ENCODE assay signal across 9 cellular contexts in genomic region chr5:149561848-149562247, GRCh38. TPM values are rescaled to one million over a fixed set of nuclear protein-coding genes. Genes with fewer than 3 reads are reported as not detected.
DNase-seq lines count a peak whose midpoint lies in the region; ATAC-seq and FAIRE-seq lines count a peak whose summit lies in the region.
"Had no signal": no experiment of that assay in that cellular context is flagged by ENCODE, and none has a peak within 500 bp of the region (broad histone marks: within the 10 kb centered on the region; RNA-seq: fewer than 3 reads in every experiment).

No MANE protein-coding gene starts in this region.

- intact Hi-C loops in Right ventricle myocardium superior (cut with DNase I): loop anchor here (5.0 kb wide), 1 partner anchor 180 kb away; no protein-coding TSS in a partner anchor

- H3K4me3 Mint-ChIP-seq in activated T-cell treated with anti-CD3 and anti-CD28 coated beads, Interleukin-2, amount 50 U/mL, for 4 hours: no peak overlapping the region

- H3K36me3 Mint-ChIP-seq in activated T-cell treated with anti-CD3 and anti-CD28 coated beads, Interleukin-2, amount 50 U/mL, for 4 hours (ENCODE audit: insufficient read depth): no peaks in the 10 kb centered on the region

- peak; percentile 93 to 97 for ATAC-seq in activated T-cell treated with anti-CD3 and anti-CD28 coated beads, Interleukin-2, amount 50 U/mL, for 4 hours
- ATAC-seq in Right ventricle myocardium superior (ENCODE audit: poor library complexity) (peak; percentile 89), HG03460 (IDR thresholded peaks at IDR 0.05; ENCODE audit: unreplicated experiment) (no peak)

- no peak for DNase-seq in activated T-cell treated with anti-CD3 and anti-CD28 coated beads, Interleukin-2, amount 50 U/mL, for 4 hours
- DNase-seq in activated T-cell treated with anti-CD3 and anti-CD28 coated beads for 4 hours (no peak), T1000 (lab: John Stamatoyannopoulos, UW) (peak; percentile 9), Right ventricle myocardium superior (no peak), skeletal muscle cell (ENCODE audit: low read depth) (peak; percentile 88), GM19239 (ENCODE audit: insufficient read length, low spot score) (no peak)
- no peak for DNase-seq in activated CD8-positive, alpha-beta memory T cell treated with anti-CD3 and anti-CD28 coated beads, Interleukin-2, amount 50 U/mL, for 48 hours

- peaks cover 21% of the 10 kb centered on the region for H3K4me1 Mint-ChIP-seq in activated T-cell treated with anti-CD3 and anti-CD28 coated beads, Interleukin-2, amount 50 U/mL, for 4 hours (ENCODE audit: low read depth)

- no peaks in the 10 kb centered on the region for H3K27me3 Mint-ChIP-seq in activated T-cell treated with anti-CD3 and anti-CD28 coated beads, Interleukin-2, amount 50 U/mL, for 4 hours (ENCODE audit: low read depth)

- no peak overlapping the region for H3K4me3 ChIP-seq in skeletal muscle cell (ENCODE audit: low read depth, low read length)

- no peak for FAIRE-seq in GM19239 (lab: Jason Lieb, UNC)
- FAIRE-seq: colon had no signal

- no peaks in the 10 kb centered on the region for H3K9me3 Mint-ChIP-seq in activated T-cell treated with anti-CD3 and anti-CD28 coated beads, Interleukin-2, amount 50 U/mL, for 4 hours

RNA-seq across cellular contexts. Expression of gene CSNK1A1, which starts 10.6 kb away (rescaled TPM):
- total RNA-seq in activated T-cell treated with anti-CD3 and anti-CD28 coated beads, Interleukin-2, amount 50 U/mL, for 4 hours: 100 to 1,000 TPM; 200 to 222 (median 212) TPM
- total RNA-seq in Right ventricle myocardium superior: 191 TPM

RNA-seq across cellular contexts. Expression of gene ARHGEF37, which starts 19.4 kb away (rescaled TPM):
- total RNA-seq in activated T-cell treated with anti-CD3 and anti-CD28 coated beads, Interleukin-2, amount 50 U/mL, for 4 hours: under 1 TPM; 0.08 to 0.53 (median 0.52) TPM
- total RNA-seq in Right ventricle myocardium superior: 32.9 TPM

Comparison
In these comparisons a context has a peak if more than half of its experiments do, and no peak if none do; other contexts are left out.
1. DNase-seq: peak in T1000 (single experiment) and skeletal muscle cell (single experiment); none in activated T-cell treated with anti-CD3 and anti-CD28 coated beads, Interleukin-2, amount 50 U/mL, for 4 hours (single experiment), activated T-cell treated with anti-CD3 and anti-CD28 coated beads for 4 hours (single experiment), Right ventricle myocardium superior (single experiment), activated CD8-positive, alpha-beta memory T cell treated with anti-CD3 and anti-CD28 coated beads, Interleukin-2, amount 50 U/mL, for 48 hours (single experiment) and GM19239 (single experiment).
2. RNA of gene ARHGEF37, which starts 19.4 kb away (total RNA-seq): 32.9 TPM in Right ventricle myocardium superior (single experiment); 0.08 to 0.53 TPM in activated T-cell treated with anti-CD3 and anti-CD28 coated beads, Interleukin-2, amount 50 U/mL, for 4 hours; every median in the first group is over 10 times any median in the second.